ENCODE assay signal across 1 cellular context in the genomic region with DNA sequence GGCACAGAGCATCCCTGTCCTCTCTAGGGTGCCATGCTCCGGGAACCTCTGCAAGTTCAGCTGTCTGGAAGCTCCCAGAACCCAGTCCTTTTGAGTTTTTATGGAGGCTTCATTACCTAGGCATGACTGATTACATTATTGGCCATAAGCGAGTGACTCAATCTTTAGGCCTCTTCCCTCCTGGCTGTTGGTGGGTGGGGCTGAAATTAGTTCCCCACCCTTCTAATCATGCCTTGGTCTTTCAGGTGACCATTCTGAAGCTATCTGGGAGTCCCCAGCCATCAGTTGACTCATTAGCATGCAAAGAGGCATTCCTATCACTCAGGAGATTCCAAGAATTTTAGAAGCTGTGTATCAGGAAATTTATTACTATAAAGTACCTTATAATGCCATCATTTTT.
TF ChIP-seq lines count a peak whose summit lies in the region.

No MANE protein-coding gene starts in this region.

TF ChIP-seq in IMR-90, 13 proteins besides CTCF, POLR2A, EP300 and RAD21:
- TF ChIP-seq MXI1 (IDR thresholded peaks at IDR 0.05; ENCODE audit: borderline replicate concordance, low read depth, low read length) = no peak
